In genomic region chr1:180197231-180197630, GRCh38 we compare ENCODE assay signal across 28 cellular contexts. TPM values are rescaled to one million over a fixed set of nuclear protein-coding genes. Genes with fewer than 3 reads are reported as not detected.
"Had no signal": no experiment of that assay in that cellular context is flagged by ENCODE, and none has a peak within 500 bp of the region (broad histone marks: within the 10 kb centered on the region; RNA-seq: fewer than 3 reads in every experiment).

No MANE protein-coding gene starts in this region.

- H3K4me3 Mint-ChIP-seq: mesothelial cell of epicardium; naive thymus-derived CD4-positive, alpha-beta T cell; natural killer cell treated with Interleukin-12 subunit alpha and Interleukin-12 subunit beta and Interleukin-15 and Interleukin-18, amount 100 ng/mL, for 72 hours; stimulated activated effector memory CD8-positive, alpha-beta T cell treated with anti-CD3 and anti-CD28 coated beads, Interleukin-12 subunit alpha, Interleukin-12 subunit beta, amount 100 ng/mL, for 72 hours; stimulated activated naive CD8-positive, alpha-beta T cell treated with anti-CD3 and anti-CD28 coated beads, Interleukin-15, Interleukin-2, amounts not matched to agents 100 ng/mL and 50 ng/mL, for 24 hours had no signal

- H3K27ac Mint-ChIP-seq: mesothelial cell of epicardium; natural killer cell treated with Interleukin-12 subunit alpha and Interleukin-12 subunit beta and Interleukin-15 and Interleukin-18, amount 100 ng/mL, for 72 hours; progenitor cell of endocrine pancreas; stimulated activated effector memory CD8-positive, alpha-beta T cell treated with anti-CD3 and anti-CD28 coated beads, Interleukin-12 subunit alpha, Interleukin-12 subunit beta, amount 100 ng/mL, for 72 hours; stimulated activated naive CD8-positive, alpha-beta T cell treated with anti-CD3 and anti-CD28 coated beads, Interleukin-15, Interleukin-2, amounts not matched to agents 100 ng/mL and 50 ng/mL, for 24 hours had no signal

- H3K4me1 ChIP-seq: heart right ventricle, left ventricle myocardium inferior, parathyroid adenoma, suprapubic skin, tibial artery, upper lobe of right lung had no signal

- H3K9me3 ChIP-seq: heart right ventricle, left ventricle myocardium inferior, mucosa of descending colon, spleen, suprapubic skin, thoracic aorta, tibial artery, upper lobe of right lung had no signal

- H3K4me1 Mint-ChIP-seq: mesothelial cell of epicardium had no signal

- H3K9me3 Mint-ChIP-seq: mesothelial cell of epicardium; naive thymus-derived CD4-positive, alpha-beta T cell; natural killer cell treated with Interleukin-12 subunit alpha and Interleukin-12 subunit beta and Interleukin-15 and Interleukin-18, amount 100 ng/mL, for 72 hours; stimulated activated effector memory CD8-positive, alpha-beta T cell treated with anti-CD3 and anti-CD28 coated beads, Interleukin-12 subunit alpha, Interleukin-12 subunit beta, amount 100 ng/mL, for 72 hours; stimulated activated naive CD8-positive, alpha-beta T cell treated with anti-CD3 and anti-CD28 coated beads, Interleukin-15, Interleukin-2, amounts not matched to agents 100 ng/mL and 50 ng/mL, for 24 hours had no signal

- H3K79me2 ChIP-seq: hepatocyte, parathyroid adenoma had no signal

- H3K4me3 ChIP-seq: heart right ventricle, hepatocyte, left ventricle myocardium inferior, lung, mucosa of descending colon, spleen, suprapubic skin, thoracic aorta, tibial artery, upper lobe of right lung had no signal

- H3K27me3 ChIP-seq: heart right ventricle, hepatocyte, spleen, suprapubic skin, tibial artery, upper lobe of right lung had no signal

- H3K36me3 Mint-ChIP-seq: natural killer cell treated with Interleukin-12 subunit alpha and Interleukin-12 subunit beta and Interleukin-15 and Interleukin-18, amount 100 ng/mL, for 72 hours; stimulated activated effector memory CD8-positive, alpha-beta T cell treated with anti-CD3 and anti-CD28 coated beads, Interleukin-12 subunit alpha, Interleukin-12 subunit beta, amount 100 ng/mL, for 72 hours had no signal

- H2AFZ ChIP-seq: hepatocyte, parathyroid adenoma had no signal

- DNase-seq: heart right ventricle; islet precursor cell; left ventricle myocardium inferior; mesendoderm; mucosa of descending colon; naive thymus-derived CD4-positive, alpha-beta T cell; nucleus accumbens; right cardiac atrium; small intestine; spleen; stimulated activated CD4-positive, alpha-beta T cell treated with anti-CD3 and anti-CD28 coated beads, Interleukin-4, amount 100 ng/mL, for 24 hours; stimulated activated naive CD4-positive, alpha-beta T cell; tibial artery; trophoblast cell; upper lobe of right lung had no signal

- H3K4me2 ChIP-seq: hepatocyte had no signal

- H3K9ac ChIP-seq: parathyroid adenoma had no signal

- H3K27ac ChIP-seq: heart right ventricle, hepatocyte, left ventricle myocardium inferior, parathyroid adenoma, spleen, suprapubic skin, thoracic aorta, tibial artery, upper lobe of right lung had no signal

- H3K27me3 Mint-ChIP-seq: naive thymus-derived CD4-positive, alpha-beta T cell; progenitor cell of endocrine pancreas; stimulated activated naive CD8-positive, alpha-beta T cell treated with anti-CD3 and anti-CD28 coated beads, Interleukin-15, Interleukin-2, amounts not matched to agents 100 ng/mL and 50 ng/mL, for 24 hours had no signal

- ATAC-seq: heart right ventricle; mucosa of descending colon; naive thymus-derived CD4-positive, alpha-beta T cell; natural killer cell treated with Interleukin-12 subunit alpha and Interleukin-12 subunit beta and Interleukin-15 and Interleukin-18, amount 100 ng/mL, for 72 hours; right cardiac atrium; sciatic nerve; stimulated activated effector memory CD8-positive, alpha-beta T cell treated with anti-CD3 and anti-CD28 coated beads, Interleukin-12 subunit alpha, Interleukin-12 subunit beta, amount 100 ng/mL, for 72 hours; upper lobe of right lung had no signal

RNA-seq across cellular contexts. Expression of gene LHX4, which starts 32.8 kb away (rescaled TPM):
- total RNA-seq: heart right ventricle; kidney epithelial cell; left ventricle myocardium inferior; natural killer cell treated with Interleukin-12 subunit alpha and Interleukin-12 subunit beta and Interleukin-15 and Interleukin-18, amount 100 ng/mL, for 72 hours; right cardiac atrium; sciatic nerve; thoracic aorta; upper lobe of right lung had no signal
- polyA plus RNA-seq: neural cell had no signal
